22 cellular contexts compared by ENCODE assay signal in genomic region chr13:87093399-87093798, GRCh38.
"Had no signal": no experiment of that assay in that cellular context is flagged by ENCODE, and none has a peak within 500 bp of the region (broad histone marks: within the 10 kb centered on the region; RNA-seq: fewer than 3 reads in every experiment).

No MANE protein-coding gene starts in this region.

- H3K27ac ChIP-seq: SK-N-MC had no signal

- ATAC-seq: activated CD4-positive, CD25-positive, alpha-beta regulatory T cell treated with anti-CD3 and anti-CD28 coated beads, Interleukin-2, amount 50 U/mL, for 24 hours; activated CD8-positive, alpha-beta T cell treated with anti-CD3 and anti-CD28 coated beads for 36 hours; activated T-cell treated with anti-CD3 and anti-CD28 coated beads, Interleukin-2, amount 50 U/mL, for 72 hours; Right ventricle myocardium inferior; T-cell had no signal

- H3K4me3 ChIP-seq: SK-N-MC had no signal

- DNase-seq: activated CD4-positive, alpha-beta T cell treated with anti-CD3 and anti-CD28 coated beads for 4 hours; activated CD8-positive, alpha-beta memory T cell treated with anti-CD3 and anti-CD28 coated beads, Interleukin-2, amount 50 U/mL, for 4 hours; activated CD8-positive, alpha-beta T cell treated with anti-CD3 and anti-CD28 coated beads for 36 hours; activated gamma-delta T cell treated with Interleukin-2 at 50 U/mL for 16 hours; activated naive CD4-positive, alpha-beta T cell treated with anti-CD3 and anti-CD28 coated beads, Interleukin-2, amount 10 ng/mL, durations not matched to agents 7 days and 5 days; activated naive CD8-positive, alpha-beta T cell treated with anti-CD3 and anti-CD28 coated beads for 36 hours; activated T-cell treated with anti-CD3 and anti-CD28 coated beads, Interleukin-2, amount 50 U/mL, for 72 hours; cerebellar nuclear complex; NCI-H1092; NCI-H1417; NCI-H1930; NCI-H2171; NCI-H2227 treated with DMSO at 0.1 percent for 48 hours; NCI-H446 treated with DMSO at 0.1 percent for 48 hours; NCI-H69; RPMI8226; T-cell; T-helper 2 cell; T1000 had no signal
